Comparison of ENCODE assay signal across 1 cellular context in the genomic region with DNA sequence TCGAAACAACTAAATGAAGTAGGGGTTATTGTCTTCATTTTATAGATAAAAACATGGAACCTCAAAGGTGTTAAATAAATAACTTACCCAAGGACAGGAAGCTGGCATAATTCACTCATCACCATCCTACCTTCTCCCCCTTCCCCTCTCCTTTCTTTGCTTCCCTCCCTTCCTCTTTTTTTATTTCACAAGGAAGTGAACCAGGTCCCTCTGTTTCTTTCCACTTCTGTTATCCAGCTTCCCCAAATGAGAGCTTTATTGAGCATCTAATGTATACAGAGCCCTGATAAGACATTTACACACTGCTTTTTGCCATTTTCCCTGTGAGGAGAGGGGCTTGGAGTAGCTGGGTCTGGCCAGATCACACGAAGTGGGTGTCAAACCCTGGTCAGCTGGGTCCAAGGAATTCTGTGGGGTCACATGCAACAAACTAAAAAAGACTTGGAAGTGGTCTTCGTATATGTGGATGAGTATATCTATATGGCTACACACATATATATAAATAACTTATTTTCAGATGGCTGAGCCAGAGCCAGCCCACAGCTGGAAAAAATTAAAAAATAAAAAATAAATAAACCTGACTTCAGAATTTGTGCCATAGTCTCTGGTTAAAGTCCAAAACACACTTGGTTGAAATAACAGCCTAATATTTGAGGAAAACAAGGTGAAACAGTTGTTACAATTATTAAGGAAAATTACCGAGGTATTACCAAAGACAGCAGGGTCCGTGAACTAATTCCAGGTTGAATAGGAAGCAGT.
TF ChIP-seq lines count a peak whose summit lies in the region.

No MANE protein-coding gene starts in this region.

TF ChIP-seq in GM23338, 12 proteins besides CTCF, POLR2A, EP300 and RAD21 (continued from another document):
- TF ChIP-seq, protein P1, sequence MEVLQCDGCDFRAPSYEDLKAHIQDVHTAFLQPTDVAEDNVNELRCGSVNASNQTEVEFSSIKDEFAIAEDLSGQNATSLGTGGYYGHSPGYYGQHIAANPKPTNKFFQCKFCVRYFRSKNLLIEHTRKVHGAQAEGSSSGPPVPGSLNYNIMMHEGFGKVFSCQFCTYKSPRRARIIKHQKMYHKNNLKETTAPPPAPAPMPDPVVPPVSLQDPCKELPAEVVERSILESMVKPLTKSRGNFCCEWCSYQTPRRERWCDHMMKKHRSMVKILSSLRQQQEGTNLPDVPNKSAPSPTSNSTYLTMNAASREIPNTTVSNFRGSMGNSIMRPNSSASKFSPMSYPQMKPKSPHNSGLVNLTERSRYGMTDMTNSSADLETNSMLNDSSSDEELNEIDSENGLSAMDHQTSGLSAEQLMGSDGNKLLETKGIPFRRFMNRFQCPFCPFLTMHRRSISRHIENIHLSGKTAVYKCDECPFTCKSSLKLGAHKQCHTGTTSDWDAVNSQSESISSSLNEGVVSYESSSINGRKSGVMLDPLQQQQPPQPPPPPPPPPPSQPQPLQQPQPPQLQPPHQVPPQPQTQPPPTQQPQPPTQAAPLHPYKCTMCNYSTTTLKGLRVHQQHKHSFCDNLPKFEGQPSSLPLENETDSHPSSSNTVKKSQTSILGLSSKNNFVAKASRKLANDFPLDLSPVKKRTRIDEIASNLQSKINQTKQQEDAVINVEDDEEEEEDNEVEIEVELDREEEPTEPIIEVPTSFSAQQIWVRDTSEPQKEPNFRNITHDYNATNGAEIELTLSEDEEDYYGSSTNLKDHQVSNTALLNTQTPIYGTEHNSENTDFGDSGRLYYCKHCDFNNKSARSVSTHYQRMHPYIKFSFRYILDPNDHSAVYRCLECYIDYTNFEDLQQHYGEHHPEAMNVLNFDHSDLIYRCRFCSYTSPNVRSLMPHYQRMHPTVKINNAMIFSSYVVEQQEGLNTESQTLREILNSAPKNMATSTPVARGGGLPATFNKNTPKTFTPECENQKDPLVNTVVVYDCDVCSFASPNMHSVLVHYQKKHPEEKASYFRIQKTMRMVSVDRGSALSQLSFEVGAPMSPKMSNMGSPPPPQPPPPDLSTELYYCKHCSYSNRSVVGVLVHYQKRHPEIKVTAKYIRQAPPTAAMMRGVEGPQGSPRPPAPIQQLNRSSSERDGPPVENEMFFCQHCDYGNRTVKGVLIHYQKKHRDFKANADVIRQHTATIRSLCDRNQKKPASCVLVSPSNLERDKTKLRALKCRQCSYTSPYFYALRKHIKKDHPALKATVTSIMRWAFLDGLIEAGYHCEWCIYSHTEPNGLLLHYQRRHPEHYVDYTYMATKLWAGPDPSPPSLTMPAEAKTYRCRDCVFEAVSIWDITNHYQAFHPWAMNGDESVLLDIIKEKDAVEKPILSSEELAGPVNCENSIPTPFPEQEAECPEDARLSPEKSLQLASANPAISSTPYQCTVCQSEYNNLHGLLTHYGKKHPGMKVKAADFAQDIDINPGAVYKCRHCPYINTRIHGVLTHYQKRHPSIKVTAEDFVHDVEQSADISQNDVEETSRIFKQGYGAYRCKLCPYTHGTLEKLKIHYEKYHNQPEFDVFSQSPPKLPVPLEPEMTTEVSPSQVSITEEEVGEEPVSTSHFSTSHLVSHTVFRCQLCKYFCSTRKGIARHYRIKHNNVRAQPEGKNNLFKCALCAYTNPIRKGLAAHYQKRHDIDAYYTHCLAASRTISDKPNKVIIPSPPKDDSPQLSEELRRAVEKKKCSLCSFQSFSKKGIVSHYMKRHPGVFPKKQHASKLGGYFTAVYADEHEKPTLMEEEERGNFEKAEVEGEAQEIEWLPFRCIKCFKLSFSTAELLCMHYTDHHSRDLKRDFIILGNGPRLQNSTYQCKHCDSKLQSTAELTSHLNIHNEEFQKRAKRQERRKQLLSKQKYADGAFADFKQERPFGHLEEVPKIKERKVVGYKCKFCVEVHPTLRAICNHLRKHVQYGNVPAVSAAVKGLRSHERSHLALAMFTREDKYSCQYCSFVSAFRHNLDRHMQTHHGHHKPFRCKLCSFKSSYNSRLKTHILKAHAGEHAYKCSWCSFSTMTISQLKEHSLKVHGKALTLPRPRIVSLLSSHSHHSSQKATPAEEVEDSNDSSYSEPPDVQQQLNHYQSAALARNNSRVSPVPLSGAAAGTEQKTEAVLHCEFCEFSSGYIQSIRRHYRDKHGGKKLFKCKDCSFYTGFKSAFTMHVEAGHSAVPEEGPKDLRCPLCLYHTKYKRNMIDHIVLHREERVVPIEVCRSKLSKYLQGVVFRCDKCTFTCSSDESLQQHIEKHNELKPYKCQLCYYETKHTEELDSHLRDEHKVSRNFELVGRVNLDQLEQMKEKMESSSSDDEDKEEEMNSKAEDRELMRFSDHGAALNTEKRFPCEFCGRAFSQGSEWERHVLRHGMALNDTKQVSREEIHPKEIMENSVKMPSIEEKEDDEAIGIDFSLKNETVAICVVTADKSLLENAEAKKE (CRISPR knock-in tag; IDR thresholded peaks at IDR 0.05) = no peak
- TF ChIP-seq STAT1 (IDR thresholded peaks at IDR 0.05; ENCODE audit: unreplicated experiment) (no peak), EZH2 (IDR thresholded peaks at IDR 0.05; ENCODE audit: low read depth, unreplicated experiment) (no peak), ZNF331 (CRISPR knock-in tag; IDR thresholded peaks at IDR 0.05; ENCODE audit: low read depth) (no peak), NANOG (IDR thresholded peaks at IDR 0.05; ENCODE audit: borderline replicate concordance) (no peak), REST (IDR thresholded peaks at IDR 0.05; ENCODE audit: unreplicated experiment) (no peak), EZH2phosphoT487 (IDR thresholded peaks at IDR 0.05; ENCODE audit: unreplicated experiment) (no peak), JUNB (IDR thresholded peaks at IDR 0.05; ENCODE audit: unreplicated experiment) (no peak), POLR2AphosphoS5 (IDR thresholded peaks at IDR 0.05; ENCODE audit: low read depth) (no peak), CREB1 (CRISPR knock-in tag; IDR thresholded peaks at IDR 0.05; ENCODE audit: low read depth) (no peak)
